ENCODE assay signal across 23 cellular contexts in genomic region chr11:3143136-3143880, GRCh38. TPM values are rescaled to one million over a fixed set of nuclear protein-coding genes. Genes with fewer than 3 reads are reported as not detected.
"Had no signal": no experiment of that assay in that cellular context is flagged by ENCODE, and none has a peak within 500 bp of the region (broad histone marks: within the 10 kb centered on the region; RNA-seq: fewer than 3 reads in every experiment).

No MANE protein-coding gene starts in this region.

- H3K4me3 ChIP-seq: ascending aorta, body of pancreas had no signal

- H3K4me1 ChIP-seq: body of pancreas had no signal

- H3K27ac Mint-ChIP-seq: activated B cell treated with CpG ODN at 0.5 μM for 24 hours; activated CD4-positive, alpha-beta T cell treated with anti-CD3 and anti-CD28 coated beads, Interleukin-2, amount 10 ng/mL, durations not matched to agents 24 days and 14 days; activated CD8-positive, alpha-beta memory T cell treated with anti-CD3 and anti-CD28 coated beads, Interleukin-2, amount 10 ng/mL, durations not matched to agents 7 days and 5 days; activated naive CD4-positive, alpha-beta T cell treated with anti-CD3 and anti-CD28 coated beads, Interleukin-2, amount 50 U/mL, for 24 hours; activated T-cell treated with anti-CD3 and anti-CD28 coated beads, Interleukin-2, amount 50 U/mL, for 24 hours; activated T-helper 1 cell treated with anti-CD3 and anti-CD28 coated beads, Interleukin-12 subunit alpha, Interleukin-12 subunit beta, Interleukin-2, Interleukin-4 antibody, amounts not matched to agents 30 ng/mL and 10 ng/mL and 1 ng/mL, durations not matched to agents 14 hours and 24 hours and 36 hours; T-helper 1 cell treated with Interleukin-12 subunit alpha and Interleukin-12 subunit beta and Interleukin-4 antibody, amounts not matched to agents 30 μg/mL and 1 μg/mL, for 36 hours had no signal

- H3K36me3 Mint-ChIP-seq: activated CD8-positive, alpha-beta memory T cell treated with anti-CD3 and anti-CD28 coated beads, Interleukin-2, amount 10 ng/mL, durations not matched to agents 7 days and 5 days; activated naive CD4-positive, alpha-beta T cell treated with anti-CD3 and anti-CD28 coated beads, Interleukin-2, amount 50 U/mL, for 24 hours had no signal

- H3K9me3 Mint-ChIP-seq: activated B cell treated with CpG ODN at 0.5 μM for 24 hours; activated CD4-positive, alpha-beta T cell treated with anti-CD3 and anti-CD28 coated beads, Interleukin-2, amount 10 ng/mL, durations not matched to agents 24 days and 14 days; activated naive CD4-positive, alpha-beta T cell treated with anti-CD3 and anti-CD28 coated beads, Interleukin-2, amount 50 U/mL, for 24 hours; activated T-cell treated with anti-CD3 and anti-CD28 coated beads, Interleukin-2, amount 50 U/mL, for 24 hours; activated T-helper 1 cell treated with anti-CD3 and anti-CD28 coated beads, Interleukin-12 subunit alpha, Interleukin-12 subunit beta, Interleukin-2, Interleukin-4 antibody, amounts not matched to agents 30 ng/mL and 10 ng/mL and 1 ng/mL, durations not matched to agents 14 hours and 24 hours and 36 hours; central memory CD8-positive, alpha-beta T cell; T-helper 1 cell treated with Interleukin-12 subunit alpha and Interleukin-12 subunit beta and Interleukin-4 antibody, amounts not matched to agents 30 μg/mL and 1 μg/mL, for 36 hours had no signal

- DNase-seq: activated B cell treated with CpG ODN at 0.5 μM for 24 hours; activated CD4-positive, alpha-beta T cell treated with anti-CD3 and anti-CD28 coated beads for 1 hour; activated CD4-positive, alpha-beta T cell treated with anti-CD3 and anti-CD28 coated beads, Interleukin-2, amount 10 ng/mL, durations not matched to agents 24 days and 14 days; activated CD4-positive, alpha-beta T cell treated with anti-CD3 and anti-CD28 coated beads, Interleukin-2, amount 50 U/mL, for 48 hours; activated CD8-positive, alpha-beta memory T cell treated with anti-CD3 and anti-CD28 coated beads, Interleukin-2, amount 10 ng/mL, durations not matched to agents 7 days and 5 days; activated effector memory CD4-positive, alpha-beta T cell treated with Interleukin-2 at 50 U/mL for 16 hours; activated naive CD4-positive, alpha-beta T cell; activated T-cell treated with anti-CD3 and anti-CD28 coated beads, Interleukin-2, amount 50 U/mL, for 24 hours; body of pancreas; MM.1S; NCI-H1105; NCI-H1436; NCI-H1694 treated with DMSO at 0.1 percent for 48 hours; NCI-H2107; NCI-H446; NCI-H524; PC-3; SHP77 treated with DMSO at 0.1 percent for 48 hours had no signal

- H3K27ac ChIP-seq: ascending aorta, body of pancreas had no signal

- ATAC-seq: activated CD8-positive, alpha-beta memory T cell treated with anti-CD3 and anti-CD28 coated beads, Interleukin-2, amount 10 ng/mL, durations not matched to agents 7 days and 5 days; body of pancreas; PC-3 had no signal

- H3K9me3 ChIP-seq: ascending aorta, body of pancreas had no signal

- H3K4me1 Mint-ChIP-seq: activated B cell treated with CpG ODN at 0.5 μM for 24 hours; activated CD4-positive, alpha-beta T cell treated with anti-CD3 and anti-CD28 coated beads, Interleukin-2, amount 10 ng/mL, durations not matched to agents 24 days and 14 days; activated CD8-positive, alpha-beta memory T cell treated with anti-CD3 and anti-CD28 coated beads, Interleukin-2, amount 10 ng/mL, durations not matched to agents 7 days and 5 days; activated naive CD4-positive, alpha-beta T cell treated with anti-CD3 and anti-CD28 coated beads, Interleukin-2, amount 50 U/mL, for 24 hours had no signal

- H3K27me3 ChIP-seq: ascending aorta, body of pancreas had no signal

- H3K4me3 Mint-ChIP-seq: activated B cell treated with CpG ODN at 0.5 μM for 24 hours; activated CD4-positive, alpha-beta T cell treated with anti-CD3 and anti-CD28 coated beads, Interleukin-2, amount 10 ng/mL, durations not matched to agents 24 days and 14 days; activated CD8-positive, alpha-beta memory T cell treated with anti-CD3 and anti-CD28 coated beads, Interleukin-2, amount 10 ng/mL, durations not matched to agents 7 days and 5 days; activated naive CD4-positive, alpha-beta T cell treated with anti-CD3 and anti-CD28 coated beads, Interleukin-2, amount 50 U/mL, for 24 hours; activated T-cell treated with anti-CD3 and anti-CD28 coated beads, Interleukin-2, amount 50 U/mL, for 24 hours; activated T-helper 1 cell treated with anti-CD3 and anti-CD28 coated beads, Interleukin-12 subunit alpha, Interleukin-12 subunit beta, Interleukin-2, Interleukin-4 antibody, amounts not matched to agents 30 ng/mL and 10 ng/mL and 1 ng/mL, durations not matched to agents 14 hours and 24 hours and 36 hours; central memory CD8-positive, alpha-beta T cell; T-helper 1 cell treated with Interleukin-12 subunit alpha and Interleukin-12 subunit beta and Interleukin-4 antibody, amounts not matched to agents 30 μg/mL and 1 μg/mL, for 36 hours had no signal

RNA-seq across cellular contexts. Expression of gene OSBPL5, which starts 21.8 kb away (rescaled TPM):
- total RNA-seq: activated B cell treated with CpG ODN at 0.5 μM for 24 hours had no signal
